In genomic region chr11:66440940-66441282, GRCh38 we compare ENCODE assay signal across 9 cellular contexts. TPM values are rescaled to one million over a fixed set of nuclear protein-coding genes. Genes with fewer than 3 reads are reported as not detected.
"Had no signal": no experiment of that assay in that cellular context is flagged by ENCODE, and none has a peak within 500 bp of the region (broad histone marks: within the 10 kb centered on the region; RNA-seq: fewer than 3 reads in every experiment).

No MANE protein-coding gene starts in this region.

RNA-seq across cellular contexts. Expression of gene NPAS4, which starts 20.1 kb away (rescaled TPM):
- total RNA-seq: OCI-LY7, PC-3, PC-9, Peyer's patch, Right ventricle myocardium inferior, Right ventricle myocardium superior, RPMI7951, SJCRH30, SK-MEL-5 had no signal
